In genomic region chr4:139455187-139455586, GRCh38 we compare ENCODE assay signal across 8 cellular contexts. TPM values are rescaled to one million over a fixed set of nuclear protein-coding genes. Genes with fewer than 3 reads are reported as not detected.
DNase-seq lines count a peak whose midpoint lies in the region; ATAC-seq, FAIRE-seq and TF ChIP-seq lines count a peak whose summit lies in the region.

No MANE protein-coding gene starts in this region.

- TF ChIP-seq CTCF in astrocyte (IDR thresholded peaks at IDR 0.05; ENCODE audit: insufficient read depth, low read depth, low read length) (no peak), upper lobe of left lung (IDR thresholded peaks at IDR 0.05) (no peak)

- H3K9me3 Mint-ChIP-seq in activated naive CD4-positive, alpha-beta T cell treated with anti-CD3 and anti-CD28 coated beads, Interleukin-2, amount 50 U/mL, for 24 hours = no peaks in the 10 kb centered on the region
- H3K9me3 Mint-ChIP-seq in astrocyte (ENCODE audit: unreplicated experiment) = no peaks in the 10 kb centered on the region

- H4K8ac ChIP-seq in mesenchymal stem cell (ENCODE audit: low read length) = peak overlapping the region; percentile 41

- H3K4ac ChIP-seq in mesenchymal stem cell (ENCODE audit: low read depth in 1 of 2, low read length in 2 of 2) = no peak overlapping the region

- no peak overlapping the region for H3K23ac ChIP-seq in mesenchymal stem cell (ENCODE audit: low read length in 2 of 2)

- no peak overlapping the region for H3K14ac ChIP-seq in mesenchymal stem cell (ENCODE audit: low read length in 2 of 2)

- no peak overlapping the region for H2BK5ac ChIP-seq in mesenchymal stem cell (ENCODE audit: low read depth, low read length, poor library complexity, severe bottlenecking)

- H3K27ac ChIP-seq in astrocyte (ENCODE audit: low read depth, low read length) (no peak overlapping the region), mesenchymal stem cell (ENCODE audit: low read length, poor library complexity, severe bottlenecking) (no peak overlapping the region), upper lobe of left lung (peak overlapping the region; percentile 95 to 99 (median 97))

- no peak for DNase-seq in activated naive CD4-positive, alpha-beta T cell treated with anti-CD3 and anti-CD28 coated beads, Interleukin-2, amount 50 U/mL, for 16 hours
- DNase-seq in astrocyte (ENCODE audit: low read depth) = no peak
- no peak for DNase-seq in mesenchymal stem cell
- DNase-seq in upper lobe of left lung = no peak
- no peak for DNase-seq in germinal center (ENCODE audit: low spot score)
- no peak for DNase-seq in NCI-H1930 (lab: John Stamatoyannopoulos, UW)

- H3K36me3 ChIP-seq in astrocyte (ENCODE audit: insufficient read depth, low read length) (no peaks in the 10 kb centered on the region), mesenchymal stem cell (ENCODE audit: control insufficient read depth in 1 of 2, insufficient read depth in 2 of 2, low read depth in 1 of 2, low read length in 2 of 2) (peaks cover 0 to 3% of the 10 kb centered on the region in 2 experiments), upper lobe of left lung (no peaks in the 10 kb centered on the region)

- no peak overlapping the region for H3K18ac ChIP-seq in mesenchymal stem cell (ENCODE audit: low read depth in 1 of 2, low read length in 2 of 2)

- H3K4me2 ChIP-seq in astrocyte (ENCODE audit: low read length) = peak overlapping the region; percentile 95
- H3K4me2 ChIP-seq in mesenchymal stem cell (ENCODE audit: low read length, poor library complexity, severe bottlenecking) = peak overlapping the region; percentile 74

- H3K4me3 Mint-ChIP-seq in activated naive CD4-positive, alpha-beta T cell treated with anti-CD3 and anti-CD28 coated beads, Interleukin-2, amount 50 U/mL, for 24 hours = peak overlapping the region; percentile 98
- peak overlapping the region; percentile 94 for H3K4me3 Mint-ChIP-seq in astrocyte (ENCODE audit: unreplicated experiment)

- H3K27me3 ChIP-seq in astrocyte (ENCODE audit: insufficient read depth, low read length) = no peaks in the 10 kb centered on the region
- H3K27me3 ChIP-seq in mesenchymal stem cell (ENCODE audit: control insufficient read depth in 1 of 2, insufficient read depth in 1 of 2, low read length in 2 of 2) = no peaks in the 10 kb centered on the region
- H3K27me3 ChIP-seq in upper lobe of left lung = no peaks in the 10 kb centered on the region

- TF ChIP-seq POLR2A in upper lobe of left lung (IDR thresholded peaks at IDR 0.05) (no peak), GM18505 (IDR thresholded peaks at IDR 0.05; ENCODE audit: borderline replicate concordance, extremely low read depth, insufficient read depth, insufficient read length) (no peak)

- peaks cover 4% of the 10 kb centered on the region for H3K36me3 Mint-ChIP-seq in activated naive CD4-positive, alpha-beta T cell treated with anti-CD3 and anti-CD28 coated beads, Interleukin-2, amount 50 U/mL, for 24 hours
- H3K36me3 Mint-ChIP-seq in astrocyte (ENCODE audit: low read depth, unreplicated experiment) = peaks cover 6% of the 10 kb centered on the region

- WGBS in mesenchymal stem cell = 47% methylated on average over 3 of the region's 6 CpGs
- 51 to 53% methylated on average over 6 of the region's 6 CpGs for WGBS in upper lobe of left lung, 2 donors

- no peak for ATAC-seq in upper lobe of left lung (ENCODE audit: low FRiP score in 2 of 2)
- no peak for ATAC-seq in GM18505 (IDR thresholded peaks at IDR 0.05; ENCODE audit: unreplicated experiment)

- H3K4me1 ChIP-seq in astrocyte (ENCODE audit: insufficient read depth, low read length) = peaks cover 12% of the 10 kb centered on the region
- H3K4me1 ChIP-seq in mesenchymal stem cell (ENCODE audit: control insufficient read depth, insufficient read depth, low read depth, low read length) = peaks cover 11% of the 10 kb centered on the region
- H3K4me1 ChIP-seq in upper lobe of left lung = peaks cover 42 to 60% (median 46%) of the 10 kb centered on the region in 4 donors

- H3K4me3 ChIP-seq in astrocyte (ENCODE audit: insufficient read depth, low read depth, low read length) (peak overlapping the region; percentile 89), mesenchymal stem cell (ENCODE audit: insufficient read depth in 1 of 2, low read depth in 1 of 2, low read length in 2 of 2) (peak overlapping the region in 1 of 2 experiments; percentile 99), upper lobe of left lung (peak overlapping the region; percentile 79 to 96 (median 92))

- no peaks in the 10 kb centered on the region for H3K27me3 Mint-ChIP-seq in activated naive CD4-positive, alpha-beta T cell treated with anti-CD3 and anti-CD28 coated beads, Interleukin-2, amount 50 U/mL, for 24 hours
- H3K27me3 Mint-ChIP-seq in astrocyte (ENCODE audit: low read depth, unreplicated experiment) = no peaks in the 10 kb centered on the region

- no peak overlapping the region for H4K91ac ChIP-seq in mesenchymal stem cell (ENCODE audit: low read length)

- H2BK120ac ChIP-seq in mesenchymal stem cell (ENCODE audit: low read depth, low read length) = no peak overlapping the region

- H2BK12ac ChIP-seq in mesenchymal stem cell (ENCODE audit: low read length in 2 of 2) = no peak overlapping the region

- peaks cover 19% of the 10 kb centered on the region for H3K79me1 ChIP-seq in mesenchymal stem cell (replicated peaks; ENCODE audit: low read length, poor library complexity, severe bottlenecking)

- H3K9ac ChIP-seq in astrocyte (ENCODE audit: low read length) = peak overlapping the region; percentile 94
- peak overlapping the region; percentile 97 for H3K9ac ChIP-seq in mesenchymal stem cell (ENCODE audit: low read length)

- no peak overlapping the region for H2BK15ac ChIP-seq in mesenchymal stem cell (ENCODE audit: low read depth, poor library complexity, severe bottlenecking)

- TF ChIP-seq EP300 in upper lobe of left lung (IDR thresholded peaks at IDR 0.05) = no peak

- H3K27ac Mint-ChIP-seq in activated naive CD4-positive, alpha-beta T cell treated with anti-CD3 and anti-CD28 coated beads, Interleukin-2, amount 50 U/mL, for 24 hours = peak overlapping the region; percentile 36
- H3K27ac Mint-ChIP-seq in astrocyte (ENCODE audit: unreplicated experiment) = peak overlapping the region; percentile 79

- no peak overlapping the region for H2AFZ ChIP-seq in astrocyte (ENCODE audit: low read depth, low read length)
- H2AFZ ChIP-seq in mesenchymal stem cell (ENCODE audit: low read depth, low read length) = no peak overlapping the region

- H3K79me2 ChIP-seq in astrocyte (ENCODE audit: insufficient read depth, low read length) = peaks cover 71% of the 10 kb centered on the region

- H2AK5ac ChIP-seq in mesenchymal stem cell (ENCODE audit: low read length, severe bottlenecking) = no peak overlapping the region

- H3K4me1 Mint-ChIP-seq in activated naive CD4-positive, alpha-beta T cell treated with anti-CD3 and anti-CD28 coated beads, Interleukin-2, amount 50 U/mL, for 24 hours = peaks cover 72% of the 10 kb centered on the region
- H3K4me1 Mint-ChIP-seq in astrocyte (ENCODE audit: low read depth, unreplicated experiment) = peaks cover 45% of the 10 kb centered on the region

- no peaks in the 10 kb centered on the region for H3K9me3 ChIP-seq in astrocyte (ENCODE audit: insufficient read depth, low read depth, low read length)
- H3K9me3 ChIP-seq in mesenchymal stem cell (ENCODE audit: control insufficient read depth, low read length) = no peaks in the 10 kb centered on the region
- no peaks in the 10 kb centered on the region for H3K9me3 ChIP-seq in upper lobe of left lung

- peaks cover 51% of the 10 kb centered on the region for H4K20me1 ChIP-seq in astrocyte (ENCODE audit: insufficient read depth, low read length)

- no peak for FAIRE-seq in astrocyte (lab: Jason Lieb, UNC)

RNA-seq across cellular contexts. Expression of gene RAB33B, which starts 1.3 kb away (rescaled TPM):
- 11.0 and 11.8 TPM in 2 replicates for total RNA-seq in astrocyte
- 4.6 TPM for polyA plus RNA-seq in mesenchymal stem cell (2013, experiment 1 of 2)
- polyA plus RNA-seq in mesenchymal stem cell (2013, experiment 2 of 2) = 5.2 TPM
- 10 to 100 TPM in 2 of 6 donors, 1 to 10 TPM in 4; 8.3 to 19.1 (median 9.4) TPM for total RNA-seq in upper lobe of left lung

Comparison
In these comparisons a context has a peak if more than half of its experiments do, and no peak if none do; other contexts are left out.
1. H3K27ac ChIP-seq: peak in upper lobe of left lung (4 of 4); none in astrocyte (single experiment) and mesenchymal stem cell (single experiment).